ENCODE assay signal across 16 cellular contexts in the genomic region with DNA sequence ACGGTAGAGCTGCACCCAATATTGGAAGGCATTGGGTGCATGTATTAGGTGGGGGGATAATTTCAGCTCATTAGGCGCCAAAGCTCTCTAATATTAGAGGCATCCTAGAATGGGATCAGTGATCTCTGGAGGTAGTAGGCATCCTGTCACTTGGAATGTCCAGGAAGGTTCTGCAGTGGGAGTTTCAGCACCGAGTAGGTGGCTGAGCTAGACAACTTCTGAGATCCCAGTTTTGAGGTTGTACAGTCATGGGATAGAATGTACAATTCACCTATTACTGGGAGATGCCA.
DNase-seq lines count a peak whose midpoint lies in the region; ATAC-seq and TF ChIP-seq lines count a peak whose summit lies in the region.
"Had no signal": no experiment of that assay in that cellular context is flagged by ENCODE, and none has a peak within 500 bp of the region (broad histone marks: within the 10 kb centered on the region; RNA-seq: fewer than 3 reads in every experiment).

No MANE protein-coding gene starts in this region.

- in situ Hi-C loops in GM13976 (cut with MboI; ENCODE audit: low sequenced_read_pairs, unreplicated experiment): no loop called here

- no peak for ATAC-seq in left lobe of liver
- ATAC-seq in HG03095 (IDR thresholded peaks at IDR 0.05; ENCODE audit: unreplicated experiment): no peak

- no peaks in the 10 kb centered on the region for H3K27me3 ChIP-seq in BE2C
- H3K27me3 ChIP-seq: BLaER1 treated with 17β-estradiol and CSF1 and Interleukin-3, amounts not matched to agents 10 nM and 100 nM had no signal

- TF ChIP-seq CTCF in BE2C (IDR thresholded peaks at IDR 0.05; ENCODE audit: low read depth, low read length) (no peak), coronary artery (IDR thresholded peaks at IDR 0.05) (no peak), GM13976 (IDR thresholded peaks at IDR 0.05; ENCODE audit: borderline replicate concordance, control extremely low read depth, extremely low read depth, insufficient read depth, missing control alignments) (no peak)

- H3K9me3 ChIP-seq in BE2C: peaks cover 56% of the 10 kb centered on the region
- H3K9me3 ChIP-seq: HAP-1 had no signal

- peaks cover 24% of the 10 kb centered on the region for H3K4me1 ChIP-seq in BE2C
- H3K4me1 ChIP-seq: BLaER1 treated with 17β-estradiol and CSF1 and Interleukin-3, amounts not matched to agents 10 nM and 100 nM; HAP-1 had no signal

- no peaks in the 10 kb centered on the region for H3K36me3 ChIP-seq in BE2C
- H3K36me3 ChIP-seq: BLaER1 treated with 17β-estradiol and CSF1 and Interleukin-3, amounts not matched to agents 10 nM and 100 nM; HAP-1 had no signal

- DNase-seq in BE2C (peak; percentile 95), coronary artery (ENCODE audit: low spot score) (peak; percentile 28), left lobe of liver (ENCODE audit: low spot score) (peak; percentile 5), retina (peak; percentile 1), AML-193 (lab: John Stamatoyannopoulos, UW) (no peak), GM13976 (ENCODE audit: low spot score) (no peak)
- DNase-seq: CD4-positive, alpha-beta T cell; CD8-positive, alpha-beta memory T cell; DMS 273 treated with DMSO at 0.1 percent for 48 hours; DMS79 treated with DMSO at 0.1 percent for 48 hours; GF-D8; GOT3; HFFc6 had no signal

- H3K4me3 ChIP-seq in BE2C (ENCODE audit: low read depth, low read length) (no peak overlapping the region), coronary artery (no peak overlapping the region)
- H3K4me3 ChIP-seq: BLaER1 treated with 17β-estradiol and CSF1 and Interleukin-3, amounts not matched to agents 10 nM and 100 nM; HAP-1 had no signal

- no peak overlapping the region for H3K27ac ChIP-seq in coronary artery
- H3K27ac ChIP-seq: BLaER1 treated with 17β-estradiol and CSF1 and Interleukin-3, amounts not matched to agents 10 nM and 100 nM had no signal

Comparison
In these comparisons a context has a peak if more than half of its experiments do, and no peak if none do; other contexts are left out.
1. DNase-seq: peak in BE2C (single experiment), coronary artery (single experiment), left lobe of liver (single experiment) and retina (single experiment); none in AML-193 (0 of 2) and GM13976 (single experiment).